ENCODE assay signal across 8 cellular contexts in genomic region chr3:141877911-141878310, GRCh38. TPM values are rescaled to one million over a fixed set of nuclear protein-coding genes. Genes with fewer than 3 reads are reported as not detected.
A peak's percentile ranks its signal among the peaks of the same experiment; 100 is the strongest.
DNase-seq lines count a peak whose midpoint lies in the region; ATAC-seq and TF ChIP-seq lines count a peak whose summit lies in the region.

No MANE protein-coding gene starts in this region.

- H3K9ac ChIP-seq in Loucy (ENCODE audit: low read depth, low read length, poor library complexity, severe bottlenecking) (peak overlapping the region; percentile 75), mucosa of rectum (ENCODE audit: low read depth in 1 of 2, low read length in 2 of 2) (peak overlapping the region; percentile 64 to 98)

- TF ChIP-seq CTCF in DOHH2 (IDR thresholded peaks at IDR 0.05; ENCODE audit: low read depth, low read length, poor library complexity, severe bottlenecking) (no peak), Loucy (conservative IDR thresholded peaks at IDR 0.05; ENCODE audit: low read length) (no peak), breast epithelium (IDR thresholded peaks at IDR 0.05) (no peak)

- no peak for ATAC-seq in HG03280 (IDR thresholded peaks at IDR 0.05; ENCODE audit: unreplicated experiment)

- H3K4me2 ChIP-seq in DOHH2 (ENCODE audit: low read length) (peak overlapping the region; percentile 68), Loucy (ENCODE audit: low read depth, low read length, poor library complexity, severe bottlenecking) (peak overlapping the region; percentile 91)

- peak overlapping the region; percentile 98 for H3K4me3 ChIP-seq in DOHH2 (ENCODE audit: low read length)
- peak overlapping the region; percentile 81 for H3K4me3 ChIP-seq in Loucy (ENCODE audit: low read length, poor library complexity, severe bottlenecking)
- peak overlapping the region; percentile 82 to 87 (median 82) for H3K4me3 ChIP-seq in breast epithelium
- H3K4me3 ChIP-seq in mucosa of rectum (ENCODE audit: low read length in 2 of 2), result peak overlapping the region; percentile 79 to 94

- no peak for TF ChIP-seq POLR2A in breast epithelium (IDR thresholded peaks at IDR 0.05)

- H3F3A ChIP-seq in DOHH2 (ENCODE audit: control insufficient read depth, insufficient read depth) (peaks cover 3% of the 10 kb centered on the region; the same call in 1 of the 2 replicates), Loucy (ENCODE audit: low read depth) (0 out of 2 replicates have a peak, but pooled peaks cover 3% of the 10 kb centered on the region)

- DNase-seq in breast epithelium (ENCODE audit: low spot score in 2 of 2) (no peak), dedifferentiated amniotic fluid mesenchymal stem cell (ENCODE audit: extremely low spot score) (no peak), medulla oblongata (ENCODE audit: extremely low spot score) (no peak), posterior vena cava (ENCODE audit: low spot score) (no peak)

- peaks cover 38% of the 10 kb centered on the region for H3K4me1 ChIP-seq in DOHH2 (ENCODE audit: control insufficient read depth, low read length)
- H3K4me1 ChIP-seq in Loucy (ENCODE audit: insufficient read depth, low read length, poor library complexity, severe bottlenecking), result peaks cover 45% of the 10 kb centered on the region
- H3K4me1 ChIP-seq in breast epithelium, result no peaks in the 10 kb centered on the region
- H3K4me1 ChIP-seq in mucosa of rectum (ENCODE audit: control insufficient read depth in 2 of 2, insufficient read depth in 2 of 2, low read length in 2 of 2), result peaks cover 20 to 25% of the 10 kb centered on the region in 2 donors

- H3K36me3 ChIP-seq in DOHH2 (ENCODE audit: control insufficient read depth, low read length) (peaks cover 56% of the 10 kb centered on the region), Loucy (ENCODE audit: insufficient read depth, low read length) (no peaks in the 10 kb centered on the region), breast epithelium (no peaks in the 10 kb centered on the region), mucosa of rectum (ENCODE audit: control insufficient read depth in 2 of 2, insufficient read depth in 2 of 2, low read length in 2 of 2) (peaks cover 0 to 1% of the 10 kb centered on the region in 2 donors)

- peaks cover 19% of the 10 kb centered on the region; the same call in 1 of the 2 replicates for H4K20me1 ChIP-seq in DOHH2 (ENCODE audit: control insufficient read depth, insufficient read depth, low read depth, low read length)
- H4K20me1 ChIP-seq in Loucy (ENCODE audit: insufficient read depth, low read length, poor library complexity, severe bottlenecking), result peaks cover 22% of the 10 kb centered on the region

- H3K9me2 ChIP-seq in DOHH2 (replicated peaks; ENCODE audit: control insufficient read depth, low read length), result no peaks in the 10 kb centered on the region
- H3K9me2 ChIP-seq in Loucy (replicated peaks; ENCODE audit: low read depth, low read length), result no peaks in the 10 kb centered on the region

- H3K79me2 ChIP-seq in DOHH2 (ENCODE audit: control insufficient read depth, low read length) (peaks cover 64% of the 10 kb centered on the region), Loucy (ENCODE audit: insufficient read depth, low read length) (peaks cover 62% of the 10 kb centered on the region)

- H3K27me3 ChIP-seq in DOHH2 (ENCODE audit: control insufficient read depth, low read length) (no peaks in the 10 kb centered on the region), Loucy (ENCODE audit: insufficient read depth, low read length, poor library complexity, severe bottlenecking) (no peaks in the 10 kb centered on the region), breast epithelium (no peaks in the 10 kb centered on the region), mucosa of rectum (ENCODE audit: control insufficient read depth in 2 of 2, insufficient read depth in 2 of 2, low read length in 2 of 2) (no peaks in the 10 kb centered on the region)

- H2AFZ ChIP-seq in Loucy (ENCODE audit: low read length), result no peak overlapping the region

- H3K9me3 ChIP-seq in DOHH2 (ENCODE audit: control insufficient read depth, insufficient read depth, low read length) (no peaks in the 10 kb centered on the region), Loucy (ENCODE audit: insufficient read depth, low read depth, low read length) (no peaks in the 10 kb centered on the region), breast epithelium (no peaks in the 10 kb centered on the region), mucosa of rectum (ENCODE audit: control insufficient read depth in 2 of 2, low read length in 2 of 2) (no peaks in the 10 kb centered on the region)

- intact Hi-C loops in breast epithelium (cut with DNase I; ENCODE audit: low total_unique reads) (no loop called here), posterior vena cava (cut with DNase I) (loop anchor here in 1 of 2 donors (5.0 kb wide), 2 partner anchors 81 to 141 kb away; partner anchors contain the start of gene RNF7)

- H3K27ac ChIP-seq in DOHH2 (ENCODE audit: low read depth, low read length), result peak overlapping the region; percentile 85
- H3K27ac ChIP-seq in breast epithelium, result peak overlapping the region in 1 of 2 donors; percentile 99
- peak overlapping the region; percentile 98 to 99 for H3K27ac ChIP-seq in mucosa of rectum (ENCODE audit: low read depth in 2 of 2, low read length in 2 of 2)

RNA-seq across cellular contexts. Expression of gene ATP1B3, which starts 1.5 kb away (rescaled TPM):
- total RNA-seq in breast epithelium, result 10 to 100 TPM; 47.2 to 88.8 (median 74.4) TPM
- total RNA-seq in posterior vena cava, result 100 to 1,000 TPM; 119 to 127 TPM
